8 cellular contexts compared by ENCODE assay signal in the genomic region with DNA sequence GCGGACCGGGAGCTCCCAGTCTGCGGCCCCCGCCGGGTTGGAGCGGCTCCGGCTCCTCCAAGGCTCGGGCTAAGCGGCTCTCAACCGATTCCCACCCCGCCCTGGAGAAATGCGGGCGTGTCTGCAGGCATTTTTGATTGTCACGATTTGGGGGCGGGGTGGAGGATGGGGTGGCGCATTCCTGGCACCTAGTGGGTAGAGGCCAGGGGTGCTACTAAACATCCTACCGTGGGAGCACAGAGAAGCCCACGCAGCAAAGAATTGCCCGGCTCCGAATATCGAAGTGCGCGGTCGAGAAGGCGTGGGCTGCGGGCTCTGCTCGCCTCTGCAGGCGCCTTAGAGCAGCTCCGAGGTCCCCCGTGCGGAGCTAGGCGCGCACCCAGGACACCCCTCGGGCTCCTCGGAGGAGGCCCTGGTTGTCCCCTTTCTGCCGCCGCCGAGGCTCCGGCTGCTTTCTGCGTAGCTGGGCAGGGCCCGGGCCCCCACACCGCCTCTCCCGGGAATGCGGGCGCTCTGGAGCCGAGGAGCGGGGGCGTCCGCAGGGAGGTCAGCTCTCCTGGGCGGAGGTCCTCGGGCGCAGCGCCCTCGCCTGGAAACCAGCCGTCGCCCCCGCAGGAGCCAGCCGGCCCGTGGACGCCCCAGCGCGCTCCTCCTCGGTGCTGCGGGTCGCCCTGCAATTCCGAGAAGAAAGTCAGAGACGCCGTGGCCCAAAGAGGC. TPM values are rescaled to one million over a fixed set of nuclear protein-coding genes. Genes with fewer than 3 reads are reported as not detected.
DNase-seq lines count a peak whose midpoint lies in the region; ATAC-seq and TF ChIP-seq lines count a peak whose summit lies in the region.

No MANE protein-coding gene starts in this region.

- POLR2A ChIA-PET in activated CD8-positive, alpha-beta T cell treated with anti-CD3 and anti-CD28 coated beads for 36 hours (lab: Charles Lee): interaction anchor here (0.9 kb wide), 1 partner anchor 80 kb away, joined by 3 read pairs; no protein-coding TSS in a partner anchor

- peak overlapping the region; percentile 81 for H3K4me3 ChIP-seq in HUES6 (ENCODE audit: low read depth, low read length)
- H3K4me3 ChIP-seq in mucosa of rectum (ENCODE audit: low read length in 2 of 2): peak overlapping the region; percentile 47 to 54

- peaks cover 24% of the 10 kb centered on the region for H3K27me3 Mint-ChIP-seq in activated CD8-positive, alpha-beta T cell treated with anti-CD3 and anti-CD28 coated beads for 36 hours
- peaks cover 9% of the 10 kb centered on the region for H3K27me3 Mint-ChIP-seq in endothelial cell (ENCODE audit: unreplicated experiment)
- peaks cover 81% of the 10 kb centered on the region for H3K27me3 Mint-ChIP-seq in stimulated activated memory B cell treated with anti-CD40 and anti-IgM and Interleukin-4, amounts not matched to agents 10 μg/mL and 1 μg/mL and 100 μg/mL, for 72 hours

- H3K27me3 ChIP-seq in HUES6 (ENCODE audit: control insufficient read depth, insufficient read depth, low read length): peaks cover 51% of the 10 kb centered on the region
- H3K27me3 ChIP-seq in mucosa of rectum (ENCODE audit: control insufficient read depth in 2 of 2, insufficient read depth in 2 of 2, low read length in 2 of 2): peaks cover 23 to 41% of the 10 kb centered on the region in 2 donors

- DNase-seq in GM13977 (ENCODE audit: low spot score) (peak; percentile 73), endothelial cell (ENCODE audit: low spot score) (peak; percentile 56), SHP77 (lab: John Stamatoyannopoulos, UW) (no peak)
- DNase-seq in activated CD8-positive, alpha-beta T cell treated with anti-CD3 and anti-CD28 coated beads for 36 hours: peak; percentile 79

- H3K27ac ChIP-seq in HUES6 (ENCODE audit: low read depth, low read length): no peak overlapping the region
- no peak overlapping the region for H3K27ac ChIP-seq in mucosa of rectum (ENCODE audit: low read depth in 2 of 2, low read length in 2 of 2)

- H3K4me1 ChIP-seq in HUES6 (ENCODE audit: control insufficient read depth, insufficient read depth, low read length) (peaks cover 12% of the 10 kb centered on the region), mucosa of rectum (ENCODE audit: control insufficient read depth in 2 of 2, insufficient read depth in 2 of 2, low read length in 2 of 2) (peaks cover 6 to 8% of the 10 kb centered on the region in 2 donors)

- intact Hi-C loops in activated CD8-positive, alpha-beta T cell treated with anti-CD3 and anti-CD28 coated beads for 36 hours (cut with micrococcal nuclease): no loop called here

- peak; percentile 84 for ATAC-seq in activated CD8-positive, alpha-beta T cell treated with anti-CD3 and anti-CD28 coated beads for 36 hours
- ATAC-seq in stimulated activated memory B cell treated with anti-CD40 and anti-IgM and Interleukin-4, amounts not matched to agents 10 μg/mL and 1 μg/mL and 100 μg/mL, for 72 hours: peak; percentile 46
- no peak for ATAC-seq in GM18858 (IDR thresholded peaks at IDR 0.05; ENCODE audit: unreplicated experiment)

- peaks cover 11% of the 10 kb centered on the region for H3K4me1 Mint-ChIP-seq in activated CD8-positive, alpha-beta T cell treated with anti-CD3 and anti-CD28 coated beads for 36 hours (ENCODE audit: low read depth)
- peaks cover 7% of the 10 kb centered on the region for H3K4me1 Mint-ChIP-seq in endothelial cell (ENCODE audit: unreplicated experiment)
- H3K4me1 Mint-ChIP-seq in stimulated activated memory B cell treated with anti-CD40 and anti-IgM and Interleukin-4, amounts not matched to agents 10 μg/mL and 1 μg/mL and 100 μg/mL, for 72 hours: peaks cover 17% of the 10 kb centered on the region

- peak overlapping the region; percentile 73 for H3K4me3 Mint-ChIP-seq in activated CD8-positive, alpha-beta T cell treated with anti-CD3 and anti-CD28 coated beads for 36 hours
- peak overlapping the region; percentile 74 for H3K4me3 Mint-ChIP-seq in endothelial cell (ENCODE audit: unreplicated experiment)
- H3K4me3 Mint-ChIP-seq in stimulated activated memory B cell treated with anti-CD40 and anti-IgM and Interleukin-4, amounts not matched to agents 10 μg/mL and 1 μg/mL and 100 μg/mL, for 72 hours: peak overlapping the region; percentile 53

- peak; percentile 54 for TF ChIP-seq CTCF in GM13977 (IDR thresholded peaks at IDR 0.05; ENCODE audit: extremely low read depth, insufficient read depth, missing control alignments)
- peak; percentile 29 for TF ChIP-seq CTCF in activated CD8-positive, alpha-beta T cell treated with anti-CD3 and anti-CD28 coated beads for 36 hours (IDR thresholded peaks at IDR 0.05)
- TF ChIP-seq CTCF in endothelial cell (IDR thresholded peaks at IDR 0.05; ENCODE audit: unreplicated experiment): no peak

- H3K27ac Mint-ChIP-seq in activated CD8-positive, alpha-beta T cell treated with anti-CD3 and anti-CD28 coated beads for 36 hours: no peak overlapping the region
- H3K27ac Mint-ChIP-seq in endothelial cell (ENCODE audit: unreplicated experiment): no peak overlapping the region
- no peak overlapping the region for H3K27ac Mint-ChIP-seq in stimulated activated memory B cell treated with anti-CD40 and anti-IgM and Interleukin-4, amounts not matched to agents 10 μg/mL and 1 μg/mL and 100 μg/mL, for 72 hours

- no peaks in the 10 kb centered on the region for H3K36me3 ChIP-seq in HUES6 (ENCODE audit: control insufficient read depth, insufficient read depth, low read length)
- no peaks in the 10 kb centered on the region for H3K36me3 ChIP-seq in mucosa of rectum (ENCODE audit: control insufficient read depth in 2 of 2, insufficient read depth in 2 of 2, low read length in 2 of 2)

- H3K9ac ChIP-seq in HUES6 (ENCODE audit: low read length) (peak overlapping the region; percentile 42), mucosa of rectum (ENCODE audit: low read depth in 1 of 2, low read length in 2 of 2) (peak overlapping the region in 1 of 2 donors; percentile 33)

- CTCF ChIA-PET in activated CD8-positive, alpha-beta T cell treated with anti-CD3 and anti-CD28 coated beads for 36 hours (lab: Charles Lee): interaction anchor here (1.0 to 2.2 kb wide), 10 partner anchors 12 to 290 kb away, joined by 3 to 17 read pairs (median 4); a partner anchor contains a TSS

- no peaks in the 10 kb centered on the region for H3K36me3 Mint-ChIP-seq in activated CD8-positive, alpha-beta T cell treated with anti-CD3 and anti-CD28 coated beads for 36 hours (ENCODE audit: low read depth)
- H3K36me3 Mint-ChIP-seq in endothelial cell (ENCODE audit: low read depth, unreplicated experiment): no peaks in the 10 kb centered on the region
- H3K36me3 Mint-ChIP-seq in stimulated activated memory B cell treated with anti-CD40 and anti-IgM and Interleukin-4, amounts not matched to agents 10 μg/mL and 1 μg/mL and 100 μg/mL, for 72 hours: no peaks in the 10 kb centered on the region

- no peaks in the 10 kb centered on the region for H3K9me3 Mint-ChIP-seq in activated CD8-positive, alpha-beta T cell treated with anti-CD3 and anti-CD28 coated beads for 36 hours
- no peaks in the 10 kb centered on the region for H3K9me3 Mint-ChIP-seq in endothelial cell (ENCODE audit: unreplicated experiment)
- no peaks in the 10 kb centered on the region for H3K9me3 Mint-ChIP-seq in stimulated activated memory B cell treated with anti-CD40 and anti-IgM and Interleukin-4, amounts not matched to agents 10 μg/mL and 1 μg/mL and 100 μg/mL, for 72 hours

- in situ Hi-C loops in GM13977 (cut with MboI; ENCODE audit: low pct_unique_long_range_greater_than_20kb, low sequenced_read_pairs, unreplicated experiment): no loop called here

- H3K9me3 ChIP-seq in HUES6 (ENCODE audit: control insufficient read depth, insufficient read depth, low read depth, low read length) (no peaks in the 10 kb centered on the region), mucosa of rectum (ENCODE audit: control insufficient read depth in 2 of 2, low read length in 2 of 2) (no peaks in the 10 kb centered on the region)

RNA-seq across cellular contexts. Expression of a gene that starts 16.5 kb away (rescaled TPM):
- 1 to 10 TPM; 8.5 to 9.0 TPM for total RNA-seq in activated CD8-positive, alpha-beta T cell treated with anti-CD3 and anti-CD28 coated beads for 36 hours
- not detected for total RNA-seq in endothelial cell (ENCODE audit: unreplicated experiment)

Comparison
In these comparisons a context has a peak if more than half of its experiments do, and no peak if none do; other contexts are left out.
1. DNase-seq: peak in GM13977 (single experiment), activated CD8-positive, alpha-beta T cell treated with anti-CD3 and anti-CD28 coated beads for 36 hours (single experiment) and endothelial cell (single experiment); none in SHP77 (0 of 2).
2. Peak in every context shown above with its lines, with median percentiles within 50 percentile points of each other: H3K4me3 Mint-ChIP-seq.